Comparison of ENCODE assay signal across 9 cellular contexts in genomic region chr17:49880291-49881053, GRCh38. TPM values are rescaled to one million over a fixed set of nuclear protein-coding genes. Genes with fewer than 3 reads are reported as not detected.
A peak's percentile ranks its signal among the peaks of the same experiment; 100 is the strongest.
DNase-seq lines count a peak whose midpoint lies in the region; ATAC-seq and TF ChIP-seq lines count a peak whose summit lies in the region.
"Had no signal": no experiment of that assay in that cellular context is flagged by ENCODE, and none has a peak within 500 bp of the region (broad histone marks: within the 10 kb centered on the region; RNA-seq: fewer than 3 reads in every experiment).

No MANE protein-coding gene starts in this region.

- H3K4me3 Mint-ChIP-seq in activated CD8-positive, alpha-beta memory T cell treated with anti-CD3 and anti-CD28 coated beads, Interleukin-2, amount 10 ng/mL, durations not matched to agents 7 days and 5 days: no peak overlapping the region
- no peak overlapping the region for H3K4me3 Mint-ChIP-seq in endothelial cell (ENCODE audit: unreplicated experiment)

- H3K27ac Mint-ChIP-seq in activated CD8-positive, alpha-beta memory T cell treated with anti-CD3 and anti-CD28 coated beads, Interleukin-2, amount 10 ng/mL, durations not matched to agents 7 days and 5 days: no peak overlapping the region
- H3K27ac Mint-ChIP-seq in endothelial cell (ENCODE audit: unreplicated experiment): no peak overlapping the region

- H3K27ac ChIP-seq in mesodermal cell (ENCODE audit: low read depth, low read length, severe bottlenecking): no peak overlapping the region

- H3K27me3 Mint-ChIP-seq in activated CD8-positive, alpha-beta memory T cell treated with anti-CD3 and anti-CD28 coated beads, Interleukin-2, amount 10 ng/mL, durations not matched to agents 7 days and 5 days: peaks cover 48% of the 10 kb centered on the region
- peaks cover 5% of the 10 kb centered on the region for H3K27me3 Mint-ChIP-seq in endothelial cell (ENCODE audit: unreplicated experiment)

- ATAC-seq in HG02981 (IDR thresholded peaks at IDR 0.05; ENCODE audit: unreplicated experiment) (peak; percentile 61), GM19455 (IDR thresholded peaks at IDR 0.05; ENCODE audit: unreplicated experiment) (no peak)
- ATAC-seq in activated CD8-positive, alpha-beta memory T cell treated with anti-CD3 and anti-CD28 coated beads, Interleukin-2, amount 10 ng/mL, durations not matched to agents 7 days and 5 days: peak; percentile 98

- peak; percentile 64 for DNase-seq in EH (ENCODE audit: low read depth)
- DNase-seq in NOMO-1 treated with DMSO at 0.1 percent for 48 hours (lab: John Stamatoyannopoulos, UW; ENCODE audit: unreplicated experiment): peak; percentile 45
- peak; percentile 80 for DNase-seq in activated CD8-positive, alpha-beta memory T cell treated with anti-CD3 and anti-CD28 coated beads, Interleukin-2, amount 10 ng/mL, durations not matched to agents 7 days and 5 days
- peak; percentile 89 for DNase-seq in endothelial cell (ENCODE audit: low spot score)
- peak; percentile 33 to 48 for DNase-seq in stimulated activated CD8-positive, alpha-beta memory T cell treated with anti-CD3 and anti-CD28 coated beads, Interleukin-4, amount 100 ng/mL, for 1 hour (ENCODE audit: low read depth in 2 of 2, low spot score in 1 of 2)

- peak overlapping the region; percentile 2 for H3K4me3 ChIP-seq in mesodermal cell (ENCODE audit: extremely low read depth, insufficient read depth, low read length, poor library complexity, severe bottlenecking)

- 6% methylated on average over 26 to 37 of the region's 41 CpGs for WGBS in mesodermal cell (ENCODE audit: insufficient coverage in 2 of 2), 2 experiments

- CTCF ChIA-PET in activated CD8-positive, alpha-beta memory T cell treated with anti-CD3 and anti-CD28 coated beads, Interleukin-2, amount 10 ng/mL, durations not matched to agents 7 days and 5 days (lab: Charles Lee): interaction anchor here (0.5 to 11.8 kb wide), 24 partner anchors 9 to 384 kb away, joined by 3 to 124 read pairs (median 4); partner anchors contain the start of gene DLX3

- no peaks in the 10 kb centered on the region for H3K36me3 Mint-ChIP-seq in activated CD8-positive, alpha-beta memory T cell treated with anti-CD3 and anti-CD28 coated beads, Interleukin-2, amount 10 ng/mL, durations not matched to agents 7 days and 5 days
- no peaks in the 10 kb centered on the region for H3K36me3 Mint-ChIP-seq in endothelial cell (ENCODE audit: low read depth, unreplicated experiment)

- H3K9me3 ChIP-seq in mesodermal cell (ENCODE audit: control insufficient read depth, low read length): no peaks in the 10 kb centered on the region

- TF ChIP-seq CTCF in endothelial cell (IDR thresholded peaks at IDR 0.05; ENCODE audit: unreplicated experiment): peak; percentile 94

- no peaks in the 10 kb centered on the region for H3K36me3 ChIP-seq in mesodermal cell (ENCODE audit: control insufficient read depth, insufficient read depth, low read length)

- no peaks in the 10 kb centered on the region for H3K4me1 Mint-ChIP-seq in activated CD8-positive, alpha-beta memory T cell treated with anti-CD3 and anti-CD28 coated beads, Interleukin-2, amount 10 ng/mL, durations not matched to agents 7 days and 5 days
- H3K4me1 Mint-ChIP-seq in endothelial cell (ENCODE audit: unreplicated experiment): peaks cover 8% of the 10 kb centered on the region

- peaks cover 18% of the 10 kb centered on the region for H3K4me1 ChIP-seq in mesodermal cell (ENCODE audit: control insufficient read depth, insufficient read depth, low read length, poor library complexity, severe bottlenecking)

- H3K9me3 Mint-ChIP-seq in activated CD8-positive, alpha-beta memory T cell treated with anti-CD3 and anti-CD28 coated beads, Interleukin-2, amount 10 ng/mL, durations not matched to agents 7 days and 5 days (ENCODE audit: low read depth): no peaks in the 10 kb centered on the region
- H3K9me3 Mint-ChIP-seq in endothelial cell (ENCODE audit: unreplicated experiment): no peaks in the 10 kb centered on the region

RNA-seq across cellular contexts. Expression of gene TAC4, which starts 32.6 kb away (rescaled TPM):
- not detected for total RNA-seq in activated CD8-positive, alpha-beta memory T cell treated with anti-CD3 and anti-CD28 coated beads, Interleukin-2, amount 10 ng/mL, durations not matched to agents 7 days and 5 days
- not detected for total RNA-seq in endothelial cell (ENCODE audit: unreplicated experiment)
- polyA plus RNA-seq in mesodermal cell (2013, experiment 1 of 2): not detected
- polyA plus RNA-seq in mesodermal cell (2013, experiment 2 of 2): not detected
- polyA plus RNA-seq: esophagus had no signal
